In genomic region chr16:66334856-66335255, GRCh38 we compare ENCODE assay signal across 30 cellular contexts. TPM values are rescaled to one million over a fixed set of nuclear protein-coding genes. Genes with fewer than 3 reads are reported as not detected.
DNase-seq lines count a peak whose midpoint lies in the region; ATAC-seq and TF ChIP-seq lines count a peak whose summit lies in the region.
"Had no signal": no experiment of that assay in that cellular context is flagged by ENCODE, and none has a peak within 500 bp of the region (broad histone marks: within the 10 kb centered on the region; RNA-seq: fewer than 3 reads in every experiment).

No MANE protein-coding gene starts in this region.

- DNase-seq in DMS79 treated with DMSO at 0.1 percent for 48 hours (lab: John Stamatoyannopoulos, UW) = peak; percentile 68
- no peak for DNase-seq in DMS79 (lab: John Stamatoyannopoulos, UW)
- peak; percentile 64 for DNase-seq in NCI-H345 treated with DMSO at 0.1 percent for 48 hours (lab: John Stamatoyannopoulos, UW; ENCODE audit: unreplicated experiment)
- no peak for DNase-seq in dorsolateral prefrontal cortex
- peak in 1 of 49 donors; percentile 20 for DNase-seq in substantia nigra (lab: John Stamatoyannopoulos, UW)
- no peak for DNase-seq in Peyer's patch
- DNase-seq in NCI-H510A (lab: John Stamatoyannopoulos, UW) = no peak
- DNase-seq: activated CD4-positive, alpha-beta T cell treated with anti-CD3 and anti-CD28 coated beads, Interleukin-2, amount 50 U/mL, for 4 hours; activated naive CD4-positive, alpha-beta T cell treated with anti-CD3 and anti-CD28 coated beads, Interleukin-2, amount 10 ng/mL, durations not matched to agents 7 days and 5 days; activated T-cell treated with anti-CD3 and anti-CD28 coated beads, Interleukin-2, amount 50 U/mL, for 72 hours; adrenal gland; Calu3; cerebellar nuclear complex; foreskin melanocyte; kidney glomerular epithelial cell; lower lobe of right lung; naive thymus-derived CD8-positive, alpha-beta T cell; NCI-H2107; nucleus accumbens; PC-9; psoas muscle; Right ventricle myocardium superior; sigmoid colon; stimulated activated CD4-positive, alpha-beta T cell treated with anti-CD3 and anti-CD28 coated beads, Interleukin-12 subunit alpha, Interleukin-12 subunit beta, amount 100 ng/mL, for 4 hours; stimulated activated CD4-positive, alpha-beta T cell treated with anti-CD3 and anti-CD28 coated beads, Interleukin-4, amount 100 ng/mL, for 1 hour; T-helper 17 cell had no signal

- peak overlapping the region in 57 of 59 donors; percentile 4 to 95 (median 81) for H3K27ac ChIP-seq in dorsolateral prefrontal cortex
- peak overlapping the region; percentile 75 for H3K27ac ChIP-seq in substantia nigra (ENCODE audit: low read depth, low read length, poor library complexity, severe bottlenecking)
- H3K27ac ChIP-seq in Peyer's patch = no peak overlapping the region
- H3K27ac ChIP-seq: 22Rv1, adrenal gland, lower lobe of right lung, PC-9, psoas muscle, sigmoid colon had no signal

- no peak for ATAC-seq in GM19463 (IDR thresholded peaks at IDR 0.05; ENCODE audit: unreplicated experiment)
- ATAC-seq: activated T-cell treated with anti-CD3 and anti-CD28 coated beads, Interleukin-2, amount 50 U/mL, for 72 hours; lower lobe of right lung; naive thymus-derived CD8-positive, alpha-beta T cell; psoas muscle; T-helper 17 cell had no signal

- peaks cover 0 to 12% (median 0%) of the 10 kb centered on the region in 4 donors for H3K4me1 ChIP-seq in Peyer's patch
- H3K4me1 ChIP-seq: adrenal gland, psoas muscle, sigmoid colon had no signal

- no peaks in the 10 kb centered on the region for H3K27me3 ChIP-seq in dorsolateral prefrontal cortex
- H3K27me3 ChIP-seq in Peyer's patch = no peaks in the 10 kb centered on the region
- H3K27me3 ChIP-seq: adrenal gland had no signal

- no peak for TF ChIP-seq POLR2A in Peyer's patch (IDR thresholded peaks at IDR 0.05)

- no peaks in the 10 kb centered on the region for H3K36me3 ChIP-seq in Peyer's patch
- H3K36me3 ChIP-seq: adrenal gland, lower lobe of right lung, sigmoid colon had no signal

- intact Hi-C loops in dorsolateral prefrontal cortex (cut with DNase I) = no loop called here

- TF ChIP-seq CTCF in dorsolateral prefrontal cortex (IDR thresholded peaks at IDR 0.05 in 54 of 56, conservative IDR thresholded peaks at IDR 0.05 in 2 of 56; ENCODE audit: low read depth in 1 of 56, partially characterized antibody in 56 of 56) = peak in 1 of 56 donors; percentile 1
- no peak for TF ChIP-seq CTCF in Peyer's patch (IDR thresholded peaks at IDR 0.05)

- H3K4me3 ChIP-seq in dorsolateral prefrontal cortex (peak overlapping the region in 2 of 59 donors; percentile 9 to 18), Peyer's patch (no peak overlapping the region)
- H3K4me3 ChIP-seq: adrenal gland, lower lobe of right lung, PC-9, psoas muscle, sigmoid colon had no signal

- no peaks in the 10 kb centered on the region for H3K9me3 ChIP-seq in Peyer's patch
- H3K9me3 ChIP-seq: adrenal gland, lower lobe of right lung, psoas muscle, sigmoid colon had no signal

RNA-seq across cellular contexts. Expression of gene CDH5, which starts 31.6 kb away (rescaled TPM):
- total RNA-seq in dorsolateral prefrontal cortex (10 to 100 TPM in 105 of 120 experiments, 1 to 10 TPM in 15; 5.7 to 36.2 (median 14.9) TPM), Peyer's patch (10 to 100 TPM in 3 of 4 donors, 1 to 10 TPM in 1; 5.3 to 28.1 (median 11.4) TPM)
- total RNA-seq: activated T-cell treated with anti-CD3 and anti-CD28 coated beads, Interleukin-2, amount 50 U/mL, for 72 hours; Calu3; HT-29; naive thymus-derived CD8-positive, alpha-beta T cell; NCI-H460; T-helper 17 cell had no signal

Comparison
In these comparisons a context has a peak if more than half of its experiments do, and no peak if none do; other contexts are left out.
1. DNase-seq: peak in DMS79 treated with DMSO at 0.1 percent for 48 hours (single experiment) and NCI-H345 treated with DMSO at 0.1 percent for 48 hours (single experiment); none in DMS79 (single experiment), dorsolateral prefrontal cortex (0 of 10), Peyer's patch (0 of 3) and NCI-H510A (single experiment).
2. H3K27ac ChIP-seq: peak in dorsolateral prefrontal cortex (57 of 59) and substantia nigra (single experiment); none in Peyer's patch (0 of 4).